Comparison of ENCODE assay signal across 1 cellular context in genomic region chr16:1069154-1069553, GRCh38.
TF ChIP-seq lines count a peak whose summit lies in the region.

No MANE protein-coding gene starts in this region.

TF ChIP-seq in K562, 482 proteins besides CTCF, POLR2A, EP300 and RAD21:
- TF ChIP-seq ID3 (CRISPR knock-in tag; IDR thresholded peaks at IDR 0.05) (no peak), ID3 (tag; IDR thresholded peaks at IDR 0.05) (no peak), TFAP4 (CRISPR knock-in tag; IDR thresholded peaks at IDR 0.05; ENCODE audit: borderline replicate concordance) (0 out of 2 replicates have a peak, but pooled peaks have one; percentile 25), ZNF253 (CRISPR knock-in tag; conservative IDR thresholded peaks at IDR 0.05) (no peak), NFYB (IDR thresholded peaks at IDR 0.05; ENCODE audit: extremely low read depth, insufficient read length) (peak; percentile 29)
